9 cellular contexts compared by ENCODE assay signal in genomic region chr11:120612363-120613263, GRCh38.
DNase-seq lines count a peak whose midpoint lies in the region; ATAC-seq lines count a peak whose summit lies in the region.
"Had no signal": no experiment of that assay in that cellular context is flagged by ENCODE, and none has a peak within 500 bp of the region (broad histone marks: within the 10 kb centered on the region; RNA-seq: fewer than 3 reads in every experiment).

No MANE protein-coding gene starts in this region.

- DNase-seq in NCI-H82 (lab: John Stamatoyannopoulos, UW), result peak; percentile 36
- no peak for DNase-seq in NCI-H82 treated with DMSO at 0.1 percent for 48 hours (lab: John Stamatoyannopoulos, UW; ENCODE audit: unreplicated experiment)
- peak; percentile 53 for DNase-seq in mucosa of gallbladder (ENCODE audit: low spot score)
- no peak for DNase-seq in kidney glomerular epithelial cell (lab: John Stamatoyannopoulos, UW)
- no peak for DNase-seq in RPMI8226
- DNase-seq in C1 segment of cervical spinal cord (lab: John Stamatoyannopoulos, UW), result no peak
- DNase-seq: T-cell had no signal

- H3K9me3 Mint-ChIP-seq in T-helper 1 cell treated with Interleukin-12 subunit alpha and Interleukin-12 subunit beta and Interleukin-4 antibody, amounts not matched to agents 30 μg/mL and 1 μg/mL, for 36 hours, result peaks cover 1% of the 10 kb centered on the region

- peaks cover 11% of the 10 kb centered on the region for H3K4me1 Mint-ChIP-seq in T-helper 1 cell treated with Interleukin-12 subunit alpha and Interleukin-12 subunit beta and Interleukin-4 antibody, amounts not matched to agents 30 μg/mL and 1 μg/mL, for 36 hours (ENCODE audit: low read depth)

- no peaks in the 10 kb centered on the region for H3K27me3 Mint-ChIP-seq in T-helper 1 cell treated with Interleukin-12 subunit alpha and Interleukin-12 subunit beta and Interleukin-4 antibody, amounts not matched to agents 30 μg/mL and 1 μg/mL, for 36 hours (ENCODE audit: low read depth)

- no peak overlapping the region for H3K4me3 Mint-ChIP-seq in T-helper 1 cell treated with Interleukin-12 subunit alpha and Interleukin-12 subunit beta and Interleukin-4 antibody, amounts not matched to agents 30 μg/mL and 1 μg/mL, for 36 hours
- H3K4me3 Mint-ChIP-seq: T-cell had no signal

- peak; percentile 86 for ATAC-seq in HG02870 (IDR thresholded peaks at IDR 0.05; ENCODE audit: unreplicated experiment)

- H3K36me3 Mint-ChIP-seq in T-helper 1 cell treated with Interleukin-12 subunit alpha and Interleukin-12 subunit beta and Interleukin-4 antibody, amounts not matched to agents 30 μg/mL and 1 μg/mL, for 36 hours (ENCODE audit: low read depth), result no peaks in the 10 kb centered on the region
- H3K36me3 Mint-ChIP-seq: T-cell had no signal

- H3K27ac Mint-ChIP-seq in T-helper 1 cell treated with Interleukin-12 subunit alpha and Interleukin-12 subunit beta and Interleukin-4 antibody, amounts not matched to agents 30 μg/mL and 1 μg/mL, for 36 hours, result peak overlapping the region; percentile 53
- H3K27ac Mint-ChIP-seq: T-cell had no signal

Comparison
In these comparisons a context has a peak if more than half of its experiments do, and no peak if none do; other contexts are left out.
1. DNase-seq: peak in NCI-H82 (single experiment) and mucosa of gallbladder (single experiment); none in NCI-H82 treated with DMSO at 0.1 percent for 48 hours (single experiment), kidney glomerular epithelial cell (single experiment), RPMI8226 (single experiment) and C1 segment of cervical spinal cord (0 of 14).